In genomic region chr6:49499623-49500022, GRCh38 we compare ENCODE assay signal across 28 cellular contexts.
"Had no signal": no experiment of that assay in that cellular context is flagged by ENCODE, and none has a peak within 500 bp of the region (broad histone marks: within the 10 kb centered on the region; RNA-seq: fewer than 3 reads in every experiment).

TSS of gene GLYATL3 (plus strand) at chr6:49499923. CDS start at chr6:49511991, 12,068 bp downstream.

- DNase-seq: activated CD4-positive, alpha-beta T cell treated with anti-CD3 and anti-CD28 coated beads, Interleukin-2, amount 10 ng/mL, durations not matched to agents 24 days and 14 days; activated CD4-positive, alpha-beta T cell treated with anti-CD3 and anti-CD28 coated beads, Interleukin-2, amount 50 U/mL, for 4 hours; activated CD8-positive, alpha-beta T cell treated with anti-CD3 and anti-CD28 coated beads for 36 hours; activated effector memory CD4-positive, alpha-beta T cell treated with anti-CD3 and anti-CD28 coated beads, Interleukin-2, amount 50 U/mL, for 16 hours; activated naive CD4-positive, alpha-beta T cell; activated naive CD4-positive, alpha-beta T cell treated with anti-CD3 and anti-CD28 coated beads, Interleukin-2, amount 50 U/mL, for 16 hours; activated naive CD8-positive, alpha-beta T cell treated with anti-CD3 and anti-CD28 coated beads for 36 hours; activated T-cell treated with anti-CD3 and anti-CD28 coated beads, Interleukin-2, amount 50 U/mL, for 1 hour; activated T-cell treated with anti-CD3 and anti-CD28 coated beads, Interleukin-2, amount 50 U/mL, for 72 hours; amniotic stem cell; aorta; brain microvascular endothelial cell; central memory CD4-positive, alpha-beta T cell; Karpas-422; MG63; NCI-H1048; NCI-H1436; NCI-H187; NCI-H2081 treated with DMSO at 0.1 percent for 48 hours; NCI-H2171 treated with DMSO at 0.1 percent for 48 hours; NCI-H2227 treated with DMSO at 0.1 percent for 48 hours; NCI-H446; NCI-H510A treated with DMSO at 0.1 percent for 48 hours; NCI-H774; SHP77; SJCRH30 had no signal

- ATAC-seq: activated CD8-positive, alpha-beta T cell treated with anti-CD3 and anti-CD28 coated beads for 36 hours; activated T-cell treated with anti-CD3 and anti-CD28 coated beads, Interleukin-2, amount 50 U/mL, for 72 hours; activated T-helper 17 cell treated with anti-CD3 and anti-CD28 coated beads, Interleukin-2, amount 50 U/mL, for 72 hours; Panc1 had no signal
